In genomic region chr6:73461537-73462350, GRCh38 we compare ENCODE assay signal across 1 cellular context.
TF ChIP-seq lines count a peak whose summit lies in the region.

TSS of gene MTO1 (plus strand) at chr6:73461737. CDS start at chr6:73461855, 118 bp downstream.

TF ChIP-seq in HepG2, 621 proteins besides CTCF, POLR2A, EP300 and RAD21 (continued from another document and continues in another):
- TF ChIP-seq ZNF574 (CRISPR knock-in tag; IDR thresholded peaks at IDR 0.05) (peak; percentile 65), IKZF4 (CRISPR knock-in tag; IDR thresholded peaks at IDR 0.05; ENCODE audit: borderline replicate concordance, low read depth, not compliant biosample characterization) (peak; percentile 46), DRAP1 (CRISPR knock-in tag; IDR thresholded peaks at IDR 0.05) (peak; percentile 95), ZNF510 (CRISPR knock-in tag; IDR thresholded peaks at IDR 0.05; ENCODE audit: low read depth) (no peak), ZNF605 (CRISPR knock-in tag; IDR thresholded peaks at IDR 0.05) (peak; percentile 72; the same call in 1 of the 2 replicates), TBP (CRISPR knock-in tag; IDR thresholded peaks at IDR 0.05) (no peak), KLF12 (CRISPR knock-in tag; IDR thresholded peaks at IDR 0.05; ENCODE audit: borderline replicate concordance) (peak; percentile 48; the same call in 1 of the 2 replicates), ZFP91 (CRISPR knock-in tag; IDR thresholded peaks at IDR 0.05; ENCODE audit: borderline replicate concordance) (peak; percentile 83; the same call in 1 of the 2 replicates), IRX3 (CRISPR knock-in tag; IDR thresholded peaks at IDR 0.05; ENCODE audit: borderline replicate concordance, low read depth) (peak; percentile 26; the same call in 1 of the 2 replicates), ZNF543 (CRISPR knock-in tag; IDR thresholded peaks at IDR 0.05) (peak; percentile 69), ZNF580 (CRISPR knock-in tag; IDR thresholded peaks at IDR 0.05; ENCODE audit: borderline replicate concordance, low read depth) (peak; percentile 61; the same call in 1 of the 2 replicates), PHB2 (IDR thresholded peaks at IDR 0.05; ENCODE audit: partially characterized antibody) (no peak), TEAD3 (CRISPR knock-in tag; optimal IDR thresholded peaks at IDR 0.05; ENCODE audit: borderline replicate concordance) (peak; percentile 33), MAX (IDR thresholded peaks at IDR 0.05) (peak; percentile 86), THYN1 (CRISPR knock-in tag; IDR thresholded peaks at IDR 0.05; ENCODE audit: borderline replicate concordance, low read depth) (no peak), ZFYVE20 (CRISPR knock-in tag; IDR thresholded peaks at IDR 0.05; ENCODE audit: borderline replicate concordance, low read depth) (0 out of 2 replicates have a peak, but pooled peaks have one; percentile 52), TFE3 (CRISPR knock-in tag; IDR thresholded peaks at IDR 0.05) (0 out of 2 replicates have a peak, but pooled peaks have one; percentile 22), CREM (IDR thresholded peaks at IDR 0.05) (peak; percentile 63), CREM (CRISPR knock-in tag; IDR thresholded peaks at IDR 0.05) (no peak), POLR2AphosphoS5 (IDR thresholded peaks at IDR 0.05; ENCODE audit: low read depth, low read length) (peak; percentile 90), ATF2 (CRISPR knock-in tag; IDR thresholded peaks at IDR 0.05) (peak; percentile 80; the same call in 1 of the 2 replicates), PAWR (CRISPR knock-in tag; IDR thresholded peaks at IDR 0.05; ENCODE audit: borderline replicate concordance) (no peak), ZHX1 (CRISPR knock-in tag; IDR thresholded peaks at IDR 0.05; ENCODE audit: low read depth) (0 out of 2 replicates have a peak, but pooled peaks have one; percentile 66), REXO4 (CRISPR knock-in tag; IDR thresholded peaks at IDR 0.05; ENCODE audit: borderline replicate concordance) (peak; percentile 56; the same call in 1 of the 2 replicates), ZHX2 (IDR thresholded peaks at IDR 0.05; ENCODE audit: low read depth) (peak; percentile 76; the same call in 1 of the 2 replicates), ZHX2 (CRISPR knock-in tag; IDR thresholded peaks at IDR 0.05; ENCODE audit: borderline replicate concordance) (no peak), SIX4 (CRISPR knock-in tag; IDR thresholded peaks at IDR 0.05) (no peak), ZNF747 (CRISPR knock-in tag; IDR thresholded peaks at IDR 0.05; ENCODE audit: borderline replicate concordance) (peak; percentile 25; the same call in 1 of the 2 replicates), HNF1B (CRISPR knock-in tag; IDR thresholded peaks at IDR 0.05) (no peak), IRF9 (CRISPR knock-in tag; IDR thresholded peaks at IDR 0.05; ENCODE audit: borderline replicate concordance) (peak; percentile 32; the same call in 1 of the 2 replicates)
